26 cellular contexts compared by ENCODE assay signal in the genomic region with DNA sequence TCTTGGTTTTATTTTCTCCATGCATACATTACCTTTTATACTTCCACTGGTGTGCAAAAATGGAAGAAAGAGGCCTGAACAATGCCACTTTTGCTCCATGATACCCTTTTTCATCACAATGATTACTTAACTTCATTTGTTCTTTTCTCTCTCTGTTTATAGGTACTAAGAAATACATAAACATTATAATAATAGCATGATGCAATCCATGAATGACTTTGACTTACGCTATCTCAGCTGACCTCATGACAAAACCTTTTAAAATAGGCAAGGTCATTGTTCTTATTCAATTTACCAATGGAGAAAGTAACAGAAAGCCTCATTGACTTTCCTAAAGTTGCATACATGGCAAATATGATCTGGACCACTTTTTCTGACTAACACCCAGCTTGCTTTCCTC.
"Had no signal": no experiment of that assay in that cellular context is flagged by ENCODE, and none has a peak within 500 bp of the region (broad histone marks: within the 10 kb centered on the region; RNA-seq: fewer than 3 reads in every experiment).

No MANE protein-coding gene starts in this region.

- H3K4me2 ChIP-seq: smooth muscle cell had no signal

- H3K27me3 ChIP-seq: left lung, pancreas, sigmoid colon, stomach, testis, thyroid gland, transverse colon, upper lobe of left lung, vagina had no signal

- H3K4me3 ChIP-seq: left lung, lung, mucosa of descending colon, pancreas, prostate gland, sigmoid colon, smooth muscle cell, stomach, testis, thyroid gland, transverse colon, upper lobe of left lung, vagina had no signal

- H3K9me3 ChIP-seq: left lung, mucosa of descending colon, pancreas, prostate gland, sigmoid colon, stomach, testis, transverse colon, upper lobe of left lung, vagina had no signal

- ATAC-seq: left colon; left lung; mucosa of descending colon; naive thymus-derived CD4-positive, alpha-beta T cell; pancreas; right cardiac atrium; stimulated activated naive B cell treated with anti-CD40 and anti-IgM and Interleukin-4, amounts not matched to agents 10 μg/mL and 1 μg/mL and 100 μg/mL, for 72 hours; stimulated activated naive CD8-positive, alpha-beta T cell treated with anti-CD3 and anti-CD28 coated beads, Interleukin-15, Interleukin-2, amounts not matched to agents 100 U/mL and 50 U/mL, for 24 hours had no signal

- H3K4me1 ChIP-seq: left lung, pancreas, prostate gland, stomach, testis, thyroid gland, transverse colon, upper lobe of left lung, vagina had no signal

- H3K27ac ChIP-seq: left lung, pancreas, prostate gland, sigmoid colon, stomach, testis, thyroid gland, transverse colon, upper lobe of left lung, vagina had no signal

- DNase-seq: hippocampal formation; kidney; left colon; left lung; midbrain; mucosa of descending colon; naive thymus-derived CD4-positive, alpha-beta T cell; pancreas; posterior cingulate gyrus; retina; right cardiac atrium; sigmoid colon; stimulated activated CD4-positive, alpha-beta T cell treated with anti-CD3 and anti-CD28 coated beads, Interleukin-15, amount 100 ng/mL, for 24 hours; stimulated activated CD4-positive, alpha-beta T cell treated with anti-CD3 and anti-CD28 coated beads, Interleukin-2, amount 100 ng/mL, for 24 hours; stimulated activated CD4-positive, alpha-beta T cell treated with anti-CD3 and anti-CD28 coated beads, Interleukin-4, amount 100 ng/mL, for 1 hour; stimulated activated naive B cell treated with anti-CD40 and anti-IgM and Interleukin-4, amounts not matched to agents 10 μg/mL and 1 μg/mL and 100 μg/mL, for 72 hours; stimulated activated naive CD8-positive, alpha-beta T cell treated with anti-CD3 and anti-CD28 coated beads, Interleukin-15, Interleukin-2, amounts not matched to agents 100 U/mL and 50 U/mL, for 24 hours; stomach; testis; thyroid gland; transverse colon had no signal

- H3K36me3 ChIP-seq: left lung, pancreas, prostate gland, sigmoid colon, stomach, thyroid gland, transverse colon, upper lobe of left lung, vagina had no signal
